In genomic region chr19:465056-465816, GRCh38 we compare ENCODE assay signal across 25 cellular contexts. TPM values are rescaled to one million over a fixed set of nuclear protein-coding genes. Genes with fewer than 3 reads are reported as not detected.
A peak's percentile ranks its signal among the peaks of the same experiment; 100 is the strongest.
DNase-seq lines count a peak whose midpoint lies in the region; ATAC-seq and TF ChIP-seq lines count a peak whose summit lies in the region.
"Had no signal": no experiment of that assay in that cellular context is flagged by ENCODE, and none has a peak within 500 bp of the region (broad histone marks: within the 10 kb centered on the region; RNA-seq: fewer than 3 reads in every experiment).

No MANE protein-coding gene starts in this region.

- WGBS in IMR-90 (ENCODE audit: extremely low coverage in 2 of 2, insufficient read length in 1 of 2), 2 experiments = 78 to 100% methylated on average over 1 to 3 of the region's 3 CpGs
- WGBS in neuronal stem cell (ENCODE audit: extremely low coverage in 2 of 2, insufficient read length in 2 of 2, insufficient replicate concordance in 1 of 2), 2 donors = 100% methylated on average over 2 of the region's 3 CpGs; no CpG with 5 or more reads in 1 of the 2 donors

- CTCF ChIA-PET in IMR-90 (lab: Yijun Ruan, JAX) = no interaction called here

- H3K27ac ChIP-seq in IMR-90 (ENCODE audit: insufficient read depth, low read length) (no peak overlapping the region), neuronal stem cell (replicated peaks; ENCODE audit: low read length) (no peak overlapping the region), neural progenitor cell (no peak overlapping the region)
- H3K27ac ChIP-seq: BLaER1 had no signal

- H3K4me2 ChIP-seq in IMR-90 (ENCODE audit: low read depth, low read length) (no peak overlapping the region), neuronal stem cell (ENCODE audit: insufficient read depth, low read length, poor library complexity, severe bottlenecking) (no peak overlapping the region), neural progenitor cell (no peak overlapping the region)
- H3K4me2 ChIP-seq: BLaER1 had no signal

- H4K20me1 ChIP-seq in IMR-90 (ENCODE audit: insufficient read depth, low read length) = no peaks in the 10 kb centered on the region
- H4K20me1 ChIP-seq in neural progenitor cell (ENCODE audit: low read depth) = no peaks in the 10 kb centered on the region
- H4K20me1 ChIP-seq: BLaER1 had no signal

- H3K4me3 Mint-ChIP-seq in neural progenitor cell = no peak overlapping the region
- H3K4me3 Mint-ChIP-seq: CD14-positive monocyte; CD4-positive, alpha-beta memory T cell; CD4-positive, CD25-positive, alpha-beta regulatory T cell; CD8-positive, alpha-beta memory T cell had no signal

- H3K36me3 ChIP-seq in IMR-90 (ENCODE audit: control insufficient read depth, insufficient read depth, low read length) (no peaks in the 10 kb centered on the region), neuronal stem cell (replicated peaks in 1 of 2; ENCODE audit: control insufficient read depth in 2 of 2, insufficient read depth in 2 of 2, low read length in 2 of 2) (no peaks in the 10 kb centered on the region), neural progenitor cell (no peaks in the 10 kb centered on the region)
- H3K36me3 ChIP-seq: BE2C, BLaER1 had no signal

- H3K56ac ChIP-seq in IMR-90 (ENCODE audit: extremely low read depth, insufficient read depth, low read length) = no peak overlapping the region

- no peak overlapping the region for H3K18ac ChIP-seq in IMR-90 (ENCODE audit: low read depth, low read length)
- no peak overlapping the region for H3K18ac ChIP-seq in neuronal stem cell (ENCODE audit: low read length)

- intact Hi-C loops in IMR-90 (cut with micrococcal nuclease) = no loop called here

- H3K9me3 Mint-ChIP-seq in neural progenitor cell = peaks cover 6% of the 10 kb centered on the region
- H3K9me3 Mint-ChIP-seq: CD4-positive, alpha-beta memory T cell had no signal

- H3K9me1 ChIP-seq in IMR-90 (ENCODE audit: insufficient read depth, low read length) = no peaks in the 10 kb centered on the region

- no peaks in the 10 kb centered on the region for H3K4me1 ChIP-seq in IMR-90 (ENCODE audit: control insufficient read depth, insufficient read depth, low read length)
- peaks cover 5 to 7% of the 10 kb centered on the region in 2 donors for H3K4me1 ChIP-seq in neuronal stem cell (ENCODE audit: control insufficient read depth in 2 of 2, insufficient read depth in 1 of 2, low read depth in 1 of 2, low read length in 2 of 2)
- H3K4me1 ChIP-seq in neural progenitor cell = peaks cover 3% of the 10 kb centered on the region
- H3K4me1 ChIP-seq: BE2C had no signal

- dilution Hi-C loops in IMR-90 (cut with HindIII; ENCODE audit: low sequenced_read_pairs, unreplicated experiment) = no loop called here

- peaks cover 10% of the 10 kb centered on the region for H3K27me3 Mint-ChIP-seq in neural progenitor cell (ENCODE audit: insufficient read depth, low read depth)

- DNase-seq in IMR-90 (no peak), neuronal stem cell (ENCODE audit: low spot score) (no peak), NCI-H748 treated with DMSO at 0.1 percent for 48 hours (lab: John Stamatoyannopoulos, UW) (no peak), neural progenitor cell (ENCODE audit: low spot score) (no peak)
- DNase-seq: 8988T; ACHN; BE2C; C1 segment of cervical spinal cord; CD4-positive, alpha-beta memory T cell; CD4-positive, CD25-positive, alpha-beta regulatory T cell; CD8-positive, alpha-beta memory T cell; COR-L47; DMS 273 treated with DMSO at 0.1 percent for 48 hours; DMS153; DMS53; DMS79; DND-41; EL; GDM1 had no signal

- peaks cover 3% of the 10 kb centered on the region for H3K4me1 Mint-ChIP-seq in neural progenitor cell
- H3K4me1 Mint-ChIP-seq: CD14-positive monocyte had no signal

- POLR2A ChIA-PET in IMR-90 (lab: Charles Lee; ENCODE audit: unreplicated experiment) = no interaction called here

- H2BK15ac ChIP-seq in IMR-90 (ENCODE audit: low read depth, low read length) (no peak overlapping the region), neuronal stem cell (ENCODE audit: low read length) (no peak overlapping the region)

- no peak overlapping the region for H4K5ac ChIP-seq in IMR-90 (ENCODE audit: low read depth, low read length)

- H2AK9ac ChIP-seq in IMR-90 (replicated peaks; ENCODE audit: low read depth, low read length, poor library complexity) = no peak overlapping the region

- H2AK5ac ChIP-seq in IMR-90 (ENCODE audit: low read depth, low read length) (no peak overlapping the region), neuronal stem cell (ENCODE audit: low read depth, low read length) (no peak overlapping the region)

- H4K91ac ChIP-seq in IMR-90 (ENCODE audit: insufficient read depth, low read depth, low read length) = no peak overlapping the region
- H4K91ac ChIP-seq in neuronal stem cell (ENCODE audit: low read depth, low read length, poor library complexity) = no peak overlapping the region

- no peaks in the 10 kb centered on the region; the same call in 1 of the 2 replicates for H3K9me3 ChIP-seq in IMR-90 (ENCODE audit: control insufficient read depth, insufficient read depth, low read length)
- no peaks in the 10 kb centered on the region for H3K9me3 ChIP-seq in neuronal stem cell (replicated peaks in 1 of 2; ENCODE audit: control insufficient read depth in 2 of 2, insufficient read depth in 1 of 2, low read depth in 1 of 2, low read length in 2 of 2)
- no peaks in the 10 kb centered on the region for H3K9me3 ChIP-seq in neural progenitor cell (ENCODE audit: low read depth)
- H3K9me3 ChIP-seq: BE2C had no signal

- no peak overlapping the region for H2BK12ac ChIP-seq in neuronal stem cell (ENCODE audit: low read length)

- H3K27me3 ChIP-seq in IMR-90 (ENCODE audit: control insufficient read depth, insufficient read depth, low read length) (peaks cover 16% of the 10 kb centered on the region), neuronal stem cell (ENCODE audit: control insufficient read depth in 3 of 3, insufficient read depth in 3 of 3, low read depth in 1 of 3, low read length in 3 of 3) (peaks cover 0 to 22% (median 13%) of the 10 kb centered on the region in 3 experiments), neural progenitor cell (peaks cover 23% of the 10 kb centered on the region)
- H3K27me3 ChIP-seq: BLaER1 had no signal

- no peak overlapping the region for H2BK20ac ChIP-seq in IMR-90 (ENCODE audit: low read depth, low read length)

- no TSS peak for BruUV-seq in IMR-90 (replicated peaks; lab: Mats Ljungman, UMichigan)

- H2BK5ac ChIP-seq in IMR-90 (ENCODE audit: low read depth, low read length, poor library complexity, severe bottlenecking) (peak overlapping the region; percentile 19), neuronal stem cell (ENCODE audit: low read length) (no peak overlapping the region)

- H2AFZ ChIP-seq in IMR-90 (replicated peaks; ENCODE audit: low read length, poor library complexity) = no peak overlapping the region
- no peak overlapping the region for H2AFZ ChIP-seq in neuronal stem cell (ENCODE audit: low read length)
- H2AFZ ChIP-seq in neural progenitor cell (replicated peaks) = no peak overlapping the region

- no peaks in the 10 kb centered on the region for H3K79me2 ChIP-seq in neural progenitor cell (ENCODE audit: low read depth)

- no peak for TF ChIP-seq RAD21 in IMR-90 (IDR thresholded peaks at IDR 0.05; ENCODE audit: low read length)

- in situ Hi-C loops in IMR-90 (cut with MboI; ENCODE audit: low sequenced_read_pairs) = no loop called here

- no peaks in the 10 kb centered on the region for H3K36me3 Mint-ChIP-seq in neural progenitor cell
- H3K36me3 Mint-ChIP-seq: CD14-positive monocyte; CD4-positive, alpha-beta memory T cell; CD4-positive, CD25-positive, alpha-beta regulatory T cell; CD8-positive, alpha-beta memory T cell had no signal

- no peak for TF ChIP-seq POLR2A in IMR-90 (IDR thresholded peaks at IDR 0.05; ENCODE audit: low read depth, low read length)

- H2BK120ac ChIP-seq in IMR-90 (ENCODE audit: low read depth, low read length) (no peak overlapping the region), neuronal stem cell (ENCODE audit: low read depth, low read length) (no peak overlapping the region)

- peaks cover 9% of the 10 kb centered on the region for H3F3A ChIP-seq in neural progenitor cell (ENCODE audit: low read depth)

- H4K8ac ChIP-seq in IMR-90 (ENCODE audit: low read depth in 2 of 2, low read length in 2 of 2) = no peak overlapping the region
- H4K8ac ChIP-seq in neuronal stem cell (ENCODE audit: low read depth, low read length) = no peak overlapping the region

- H3K4me3 ChIP-seq in IMR-90 (ENCODE audit: insufficient read depth, low read depth, low read length) (no peak overlapping the region), neuronal stem cell (ENCODE audit: low read length in 2 of 2) (no peak overlapping the region), neural progenitor cell (no peak overlapping the region)
- H3K4me3 ChIP-seq: BLaER1, GM12878 had no signal

- H3K4ac ChIP-seq in IMR-90 (ENCODE audit: low read depth, low read length) (no peak overlapping the region), neuronal stem cell (ENCODE audit: low read length) (no peak overlapping the region)

- H3K9ac ChIP-seq in IMR-90 (ENCODE audit: low read depth, low read length) (no peak overlapping the region), neuronal stem cell (ENCODE audit: low read depth, low read length, poor library complexity) (peak overlapping the region; percentile 21), neural progenitor cell (no peak overlapping the region)
- H3K9ac ChIP-seq: BLaER1 had no signal

- no peak overlapping the region for H3K27ac Mint-ChIP-seq in neural progenitor cell
- H3K27ac Mint-ChIP-seq: CD4-positive, alpha-beta memory T cell; CD4-positive, CD25-positive, alpha-beta regulatory T cell; CD8-positive, alpha-beta memory T cell had no signal

- TF ChIP-seq CTCF in IMR-90 (conservative IDR thresholded peaks at IDR 0.05; ENCODE audit: low read depth, low read length) = no peak
- TF ChIP-seq CTCF in neural progenitor cell (IDR thresholded peaks at IDR 0.05) = no peak

- H3K14ac ChIP-seq in IMR-90 (replicated peaks; ENCODE audit: low read depth, low read length) (no peak overlapping the region), neuronal stem cell (ENCODE audit: low read length) (no peak overlapping the region)

- no peak overlapping the region for H3K23ac ChIP-seq in IMR-90 (ENCODE audit: low read depth, low read length)
- no peak overlapping the region for H3K23ac ChIP-seq in neuronal stem cell (ENCODE audit: low read depth, low read length, poor library complexity)

- H3K79me1 ChIP-seq in IMR-90 (ENCODE audit: low read depth in 1 of 2, low read length in 2 of 2) (no peaks in the 10 kb centered on the region), neuronal stem cell (ENCODE audit: low read depth, low read length) (no peaks in the 10 kb centered on the region)

- ATAC-seq in IMR-90 (ENCODE audit: low read depth) = no peak
- no peak for ATAC-seq in GM21786 (IDR thresholded peaks at IDR 0.05; ENCODE audit: unreplicated experiment)
- ATAC-seq: GM12878 had no signal

RNA-seq across cellular contexts. Expression of gene SHC2, which starts 4.4 kb away (rescaled TPM):
- total RNA-seq in IMR-90 (2012; rRNA removed) (under 0.01 TPM in 1 of 2 replicates, not detected in the other), neural progenitor cell (ENCODE audit: low replicate concordance) (3.2 and 15.9 TPM in 2 replicates)
- 0.68 and 0.72 TPM in 2 replicates for polyA plus RNA-seq in IMR-90 (2012; rRNA removed)
- polyA plus RNA-seq in IMR-90 (2012; cell fraction: cytosol; rRNA removed) = 0.14 and 0.65 TPM in 2 replicates
- 5.9 and 6.9 TPM in 2 replicates for polyA plus RNA-seq in IMR-90 (2012; cell fraction: nucleus; rRNA removed; ENCODE audit: low replicate concordance)
- 29.6 TPM for polyA plus RNA-seq in neuronal stem cell (2013, experiment 1 of 2)
- polyA plus RNA-seq in neuronal stem cell (2013, experiment 2 of 2) = 28.3 TPM
- total RNA-seq: CD4-positive, CD25-positive, alpha-beta regulatory T cell had no signal
- polyA plus RNA-seq: CD14-positive monocyte; CD4-positive, alpha-beta memory T cell; CD4-positive, CD25-positive, alpha-beta regulatory T cell; CD8-positive, alpha-beta memory T cell; GM12878 had no signal

RNA-seq across cellular contexts. Expression of gene MADCAM1, which starts 31.1 kb away (rescaled TPM):
- total RNA-seq in IMR-90 (2012; rRNA removed) (not detected in 2 replicates), neural progenitor cell (ENCODE audit: low replicate concordance) (0.09 TPM in 1 of 2 replicates, not detected in the other)
- 0.24 and 0.26 TPM in 2 replicates for polyA plus RNA-seq in IMR-90 (2012; rRNA removed)
- 0.35 TPM in 1 of 2 replicates, not detected in the other for polyA plus RNA-seq in IMR-90 (2012; cell fraction: cytosol; rRNA removed)
- 1.1 and 2.5 TPM in 2 replicates for polyA plus RNA-seq in IMR-90 (2012; cell fraction: nucleus; rRNA removed; ENCODE audit: low replicate concordance)
- 0.89 TPM for polyA plus RNA-seq in neuronal stem cell (2013, experiment 1 of 2)
- 0.91 TPM for polyA plus RNA-seq in neuronal stem cell (2013, experiment 2 of 2)
- total RNA-seq: Daoy had no signal
- polyA plus RNA-seq: AG04450, CD14-positive monocyte had no signal

RNA-seq across cellular contexts. Expression of gene TPGS1, which starts 42.1 kb away (rescaled TPM):
- total RNA-seq in IMR-90 (2012; rRNA removed) (2.7 and 4.2 TPM in 2 replicates), neural progenitor cell (ENCODE audit: low replicate concordance) (9.4 and 31.1 TPM in 2 replicates)
- polyA plus RNA-seq in IMR-90 (2012; rRNA removed) = 6.3 and 13.9 TPM in 2 replicates
- 13.7 and 31.3 TPM in 2 replicates for polyA plus RNA-seq in IMR-90 (2012; cell fraction: cytosol; rRNA removed)
- polyA plus RNA-seq in IMR-90 (2012; cell fraction: nucleus; rRNA removed; ENCODE audit: low replicate concordance) = 5.7 and 24.7 TPM in 2 replicates
- 6.3 TPM for polyA plus RNA-seq in neuronal stem cell (2013, experiment 1 of 2)
- polyA plus RNA-seq in neuronal stem cell (2013, experiment 2 of 2) = 6.2 TPM

RNA-seq across cellular contexts. Expression of gene C2CD4C, which starts 56.3 kb away (rescaled TPM):
- total RNA-seq in IMR-90 (2012; rRNA removed) (under 0.01 TPM in 2 replicates), neural progenitor cell (ENCODE audit: low replicate concordance) (2.3 and 18.6 TPM in 2 replicates)
- 0.07 and 0.09 TPM in 2 replicates for polyA plus RNA-seq in IMR-90 (2012; rRNA removed)
- polyA plus RNA-seq in IMR-90 (2012; cell fraction: cytosol; rRNA removed) = 0.08 and 0.15 TPM in 2 replicates
- 0.31 and 0.67 TPM in 2 replicates for polyA plus RNA-seq in IMR-90 (2012; cell fraction: nucleus; rRNA removed; ENCODE audit: low replicate concordance)
- polyA plus RNA-seq in neuronal stem cell (2013, experiment 1 of 2) = 13.6 TPM
- 12.7 TPM for polyA plus RNA-seq in neuronal stem cell (2013, experiment 2 of 2)
- total RNA-seq: CD4-positive, alpha-beta memory T cell; CD4-positive, CD25-positive, alpha-beta regulatory T cell; CD8-positive, alpha-beta memory T cell; Daoy; GM12878 had no signal
- polyA plus RNA-seq: CD14-positive monocyte; CD4-positive, alpha-beta memory T cell; CD4-positive, CD25-positive, alpha-beta regulatory T cell; CD8-positive, alpha-beta memory T cell; GM12878 had no signal
